12 cellular contexts compared by ENCODE assay signal in genomic region chr5:132778129-132778528, GRCh38. TPM values are rescaled to one million over a fixed set of nuclear protein-coding genes. Genes with fewer than 3 reads are reported as not detected.
DNase-seq lines count a peak whose midpoint lies in the region; ATAC-seq and TF ChIP-seq lines count a peak whose summit lies in the region.
"Had no signal": no experiment of that assay in that cellular context is flagged by ENCODE, and none has a peak within 500 bp of the region (broad histone marks: within the 10 kb centered on the region; RNA-seq: fewer than 3 reads in every experiment).

No MANE protein-coding gene starts in this region.

- peak overlapping the region; percentile 74 to 89 (median 86) for H3K4me3 ChIP-seq in tibial nerve

- H3K9me3 ChIP-seq in tibial nerve: no peaks in the 10 kb centered on the region

- H3K36me3 ChIP-seq in tibial nerve: no peaks in the 10 kb centered on the region
- H3K36me3 ChIP-seq: cardiac muscle cell had no signal

- CTCF ChIA-PET in MCF 10A (lab: Yijun Ruan, JAX): interaction anchor here (0.9 to 2.1 kb wide), 5 partner anchors 19 to 42 kb away, joined by 3 to 14 read pairs (median 4); no protein-coding TSS in a partner anchor

- H3K27ac ChIP-seq in tibial nerve: peak overlapping the region in 3 of 4 donors; percentile 80 to 88 (median 86)
- H3K27ac ChIP-seq: cardiac muscle cell, SK-N-MC had no signal

- H3K27ac Mint-ChIP-seq in activated naive CD4-positive, alpha-beta T cell treated with anti-CD3 and anti-CD28 coated beads, Interleukin-2, amount 50 U/mL, for 24 hours: no peak overlapping the region
- no peak overlapping the region for H3K27ac Mint-ChIP-seq in MCF 10A (ENCODE audit: low read depth, unreplicated experiment)
- no peak overlapping the region for H3K27ac Mint-ChIP-seq in mesothelial cell of epicardium

- 81 to 84% methylated on average over 4 of the region's 4 CpGs for WGBS in tibial nerve, 2 donors

- H3K9me3 Mint-ChIP-seq in activated naive CD4-positive, alpha-beta T cell treated with anti-CD3 and anti-CD28 coated beads, Interleukin-2, amount 50 U/mL, for 24 hours: no peaks in the 10 kb centered on the region
- H3K9me3 Mint-ChIP-seq in MCF 10A (ENCODE audit: unreplicated experiment) (no peaks in the 10 kb centered on the region), mesothelial cell of epicardium (no peaks in the 10 kb centered on the region)

- TF ChIP-seq CTCF in MCF 10A (IDR thresholded peaks at IDR 0.05; ENCODE audit: unreplicated experiment): no peak
- TF ChIP-seq CTCF in mesothelial cell of epicardium (IDR thresholded peaks at IDR 0.05; ENCODE audit: unreplicated experiment): no peak
- TF ChIP-seq CTCF in tibial nerve (IDR thresholded peaks at IDR 0.05): no peak

- peaks cover 0 to 42% (median 12%) of the 10 kb centered on the region in 4 donors for H3K4me1 ChIP-seq in tibial nerve

- no peak for DNase-seq in activated naive CD4-positive, alpha-beta T cell treated with Interleukin-2 at 50 U/mL for 16 hours
- DNase-seq in MCF 10A (ENCODE audit: unreplicated experiment) (no peak), mesothelial cell of epicardium (ENCODE audit: low spot score in 2 of 2, unreplicated experiment in 2 of 2) (no peak), tibial nerve (ENCODE audit: low spot score in 2 of 2) (no peak), DMS153 treated with DMSO at 0.1 percent for 48 hours (lab: John Stamatoyannopoulos, UW; ENCODE audit: unreplicated experiment) (no peak), NCI-H2227 (lab: John Stamatoyannopoulos, UW; ENCODE audit: unreplicated experiment) (no peak)
- DNase-seq: DMS 273 treated with DMSO at 0.1 percent for 48 hours had no signal

- peaks cover 29% of the 10 kb centered on the region for H3K27me3 Mint-ChIP-seq in activated naive CD4-positive, alpha-beta T cell treated with anti-CD3 and anti-CD28 coated beads, Interleukin-2, amount 50 U/mL, for 24 hours
- H3K27me3 Mint-ChIP-seq in MCF 10A (ENCODE audit: insufficient read depth, unreplicated experiment) (no peaks in the 10 kb centered on the region), mesothelial cell of epicardium (ENCODE audit: low read depth) (peaks cover 8% of the 10 kb centered on the region)

- no peak for TF ChIP-seq EP300 in tibial nerve (IDR thresholded peaks at IDR 0.05)

- POLR2A ChIA-PET in MCF 10A (lab: Yijun Ruan, JAX): interaction anchor here (1.5 to 2.3 kb wide), 2 partner anchors 40 to 43 kb away, joined by 6 to 14 read pairs; partner anchors contain the start of gene KIF3A

- peaks cover 1% of the 10 kb centered on the region for H3K36me3 Mint-ChIP-seq in activated naive CD4-positive, alpha-beta T cell treated with anti-CD3 and anti-CD28 coated beads, Interleukin-2, amount 50 U/mL, for 24 hours
- H3K36me3 Mint-ChIP-seq in MCF 10A (ENCODE audit: insufficient read depth, unreplicated experiment): no peaks in the 10 kb centered on the region
- H3K36me3 Mint-ChIP-seq in mesothelial cell of epicardium: no peaks in the 10 kb centered on the region

- no TSS peak for BruUV-seq in MCF 10A (replicated peaks; lab: Mats Ljungman, UMichigan)

- H3K4me3 Mint-ChIP-seq in activated naive CD4-positive, alpha-beta T cell treated with anti-CD3 and anti-CD28 coated beads, Interleukin-2, amount 50 U/mL, for 24 hours: peak overlapping the region; percentile 70
- H3K4me3 Mint-ChIP-seq in MCF 10A (ENCODE audit: unreplicated experiment) (peak overlapping the region; percentile 73), mesothelial cell of epicardium (peak overlapping the region; percentile 68)

- intact Hi-C loops in MCF 10A (cut with micrococcal nuclease): no loop called here

- no peak for ATAC-seq in HG02885 (IDR thresholded peaks at IDR 0.05; ENCODE audit: poor library complexity, unreplicated experiment)

- no peak for TF ChIP-seq POLR2A in tibial nerve (IDR thresholded peaks at IDR 0.05)

- peaks cover 28% of the 10 kb centered on the region for H3K4me1 Mint-ChIP-seq in activated naive CD4-positive, alpha-beta T cell treated with anti-CD3 and anti-CD28 coated beads, Interleukin-2, amount 50 U/mL, for 24 hours
- H3K4me1 Mint-ChIP-seq in MCF 10A (ENCODE audit: insufficient read depth, unreplicated experiment): peaks cover 32% of the 10 kb centered on the region
- peaks cover 29% of the 10 kb centered on the region for H3K4me1 Mint-ChIP-seq in mesothelial cell of epicardium

- no peaks in the 10 kb centered on the region for H3K27me3 ChIP-seq in tibial nerve

RNA-seq across cellular contexts. Expression of gene SEPTIN8, which starts 1.1 kb away (rescaled TPM):
- total RNA-seq in MCF 10A (2022) (34.8 and 53.1 TPM in 2 replicates), mesothelial cell of epicardium (54.9 to 58.9 TPM (median 58.6 TPM) in 3 replicates), tibial nerve (10 to 100 TPM; 38.5 to 48.3 (median 44.2) TPM)

RNA-seq across cellular contexts. Expression of gene CCNI2, which starts 30.9 kb away (rescaled TPM):
- 0.12 and 0.16 TPM in 2 replicates for total RNA-seq in MCF 10A (2022)
- total RNA-seq in mesothelial cell of epicardium: 1.5 to 2.5 TPM (median 1.8 TPM) in 3 replicates
- total RNA-seq in tibial nerve: not detected
- total RNA-seq: cardiac muscle cell, pulmonary artery endothelial cell had no signal

RNA-seq across cellular contexts. Expression of gene SOWAHA, which starts 35.0 kb away (rescaled TPM):
- total RNA-seq in MCF 10A (2022) (not detected in 2 replicates), mesothelial cell of epicardium (0.52 to 0.67 TPM (median 0.64 TPM) in 3 replicates), tibial nerve (1 to 10 TPM in 2 of 4 donors, under 1 TPM in 2; 0.44 to 2.9 (median 0.99) TPM)
- total RNA-seq: cardiac muscle cell, pulmonary artery endothelial cell had no signal

RNA-seq across cellular contexts. Expression of gene KIF3A, which starts 40.8 kb away (rescaled TPM):
- total RNA-seq in MCF 10A (2022) (23.9 and 31.5 TPM in 2 replicates), mesothelial cell of epicardium (24.7 to 28.2 TPM (median 27.4 TPM) in 3 replicates), tibial nerve (10 to 100 TPM in 3 of 4 donors, 1 to 10 TPM in 1; 8.4 to 11.6 (median 10.7) TPM)

RNA-seq across cellular contexts. Expression of gene SHROOM1, which starts 52.3 kb away (rescaled TPM):
- total RNA-seq in MCF 10A (2022): 20.5 and 22.7 TPM in 2 replicates
- total RNA-seq in mesothelial cell of epicardium: 8.6 to 12.2 TPM (median 8.6 TPM) in 3 replicates
- 10 to 100 TPM; 29.1 to 67.5 (median 38.5) TPM for total RNA-seq in tibial nerve
